1 cellular context compared by ENCODE assay signal in genomic region chr16:27549857-27550581, GRCh38.
TF ChIP-seq lines count a peak whose summit lies in the region.

GTF3C1 (minus strand) TSS chr16:27549913; CDS start chr16:27549890, 23 bp downstream.
KATNIP (plus strand) TSS chr16:27550144; CDS start chr16:27550171, 27 bp downstream.

TF ChIP-seq in GM12878, 131 proteins besides CTCF, POLR2A, EP300 and RAD21 (continued from another document and continues in another):
- TF ChIP-seq, protein P1, sequence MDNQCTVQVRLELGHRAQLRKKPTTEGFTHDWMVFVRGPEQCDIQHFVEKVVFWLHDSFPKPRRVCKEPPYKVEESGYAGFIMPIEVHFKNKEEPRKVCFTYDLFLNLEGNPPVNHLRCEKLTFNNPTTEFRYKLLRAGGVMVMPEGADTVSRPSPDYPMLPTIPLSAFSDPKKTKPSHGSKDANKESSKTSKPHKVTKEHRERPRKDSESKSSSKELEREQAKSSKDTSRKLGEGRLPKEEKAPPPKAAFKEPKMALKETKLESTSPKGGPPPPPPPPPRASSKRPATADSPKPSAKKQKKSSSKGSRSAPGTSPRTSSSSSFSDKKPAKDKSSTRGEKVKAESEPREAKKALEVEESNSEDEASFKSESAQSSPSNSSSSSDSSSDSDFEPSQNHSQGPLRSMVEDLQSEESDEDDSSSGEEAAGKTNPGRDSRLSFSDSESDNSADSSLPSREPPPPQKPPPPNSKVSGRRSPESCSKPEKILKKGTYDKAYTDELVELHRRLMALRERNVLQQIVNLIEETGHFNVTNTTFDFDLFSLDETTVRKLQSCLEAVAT (IDR thresholded peaks at IDR 0.05): no peak
- no peak for TF ChIP-seq PAX8 (IDR thresholded peaks at IDR 0.05)
- TF ChIP-seq MEF2B (IDR thresholded peaks at IDR 0.05; ENCODE audit: partially characterized antibody, poor library complexity, severe bottlenecking): peak; percentile 42
- no peak for TF ChIP-seq CEBPB (IDR thresholded peaks at IDR 0.05; ENCODE audit: borderline replicate concordance in 1 of 2, low read depth in 2 of 2, low read length in 2 of 2)
- TF ChIP-seq KDM1A (IDR thresholded peaks at IDR 0.05; ENCODE audit: borderline replicate concordance): no peak
- peak; percentile 61; the same call in 1 of the 2 replicates for TF ChIP-seq RFX5 (IDR thresholded peaks at IDR 0.05; ENCODE audit: low read depth, low read length)
- no peak for TF ChIP-seq ZNF384 (IDR thresholded peaks at IDR 0.05; ENCODE audit: borderline replicate concordance, low read depth, low read length)
- no peak for TF ChIP-seq HDAC2 (IDR thresholded peaks at IDR 0.05)
- TF ChIP-seq, protein P2, sequence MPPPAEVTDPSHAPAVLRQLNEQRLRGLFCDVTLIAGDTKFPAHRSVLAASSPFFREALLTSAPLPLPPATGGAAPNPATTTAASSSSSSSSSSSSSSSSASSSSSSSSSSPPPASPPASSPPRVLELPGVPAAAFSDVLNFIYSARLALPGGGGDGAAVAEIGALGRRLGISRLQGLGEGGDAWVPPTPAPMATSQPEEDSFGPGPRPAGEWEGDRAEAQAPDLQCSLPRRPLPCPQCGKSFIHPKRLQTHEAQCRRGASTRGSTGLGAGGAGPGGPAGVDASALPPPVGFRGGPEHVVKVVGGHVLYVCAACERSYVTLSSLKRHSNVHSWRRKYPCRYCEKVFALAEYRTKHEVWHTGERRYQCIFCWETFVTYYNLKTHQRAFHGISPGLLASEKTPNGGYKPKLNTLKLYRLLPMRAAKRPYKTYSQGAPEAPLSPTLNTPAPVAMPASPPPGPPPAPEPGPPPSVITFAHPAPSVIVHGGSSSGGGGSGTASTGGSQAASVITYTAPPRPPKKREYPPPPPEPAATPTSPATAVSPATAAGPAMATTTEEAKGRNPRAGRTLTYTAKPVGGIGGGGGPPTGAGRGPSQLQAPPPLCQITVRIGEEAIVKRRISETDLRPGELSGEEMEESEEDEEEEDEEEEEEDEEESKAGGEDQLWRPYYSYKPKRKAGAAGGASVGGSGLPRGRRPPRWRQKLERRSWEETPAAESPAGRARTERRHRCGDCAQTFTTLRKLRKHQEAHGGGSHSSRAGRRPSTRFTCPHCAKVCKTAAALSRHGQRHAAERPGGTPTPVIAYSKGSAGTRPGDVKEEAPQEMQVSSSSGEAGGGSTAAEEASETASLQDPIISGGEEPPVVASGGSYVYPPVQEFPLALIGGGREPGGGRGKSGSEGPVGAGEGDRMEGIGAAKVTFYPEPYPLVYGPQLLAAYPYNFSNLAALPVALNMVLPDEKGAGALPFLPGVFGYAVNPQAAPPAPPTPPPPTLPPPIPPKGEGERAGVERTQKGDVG (CRISPR knock-in tag; IDR thresholded peaks at IDR 0.05): no peak
- no peak for TF ChIP-seq TARDBP (IDR thresholded peaks at IDR 0.05; ENCODE audit: borderline replicate concordance)
- TF ChIP-seq, protein P3, sequence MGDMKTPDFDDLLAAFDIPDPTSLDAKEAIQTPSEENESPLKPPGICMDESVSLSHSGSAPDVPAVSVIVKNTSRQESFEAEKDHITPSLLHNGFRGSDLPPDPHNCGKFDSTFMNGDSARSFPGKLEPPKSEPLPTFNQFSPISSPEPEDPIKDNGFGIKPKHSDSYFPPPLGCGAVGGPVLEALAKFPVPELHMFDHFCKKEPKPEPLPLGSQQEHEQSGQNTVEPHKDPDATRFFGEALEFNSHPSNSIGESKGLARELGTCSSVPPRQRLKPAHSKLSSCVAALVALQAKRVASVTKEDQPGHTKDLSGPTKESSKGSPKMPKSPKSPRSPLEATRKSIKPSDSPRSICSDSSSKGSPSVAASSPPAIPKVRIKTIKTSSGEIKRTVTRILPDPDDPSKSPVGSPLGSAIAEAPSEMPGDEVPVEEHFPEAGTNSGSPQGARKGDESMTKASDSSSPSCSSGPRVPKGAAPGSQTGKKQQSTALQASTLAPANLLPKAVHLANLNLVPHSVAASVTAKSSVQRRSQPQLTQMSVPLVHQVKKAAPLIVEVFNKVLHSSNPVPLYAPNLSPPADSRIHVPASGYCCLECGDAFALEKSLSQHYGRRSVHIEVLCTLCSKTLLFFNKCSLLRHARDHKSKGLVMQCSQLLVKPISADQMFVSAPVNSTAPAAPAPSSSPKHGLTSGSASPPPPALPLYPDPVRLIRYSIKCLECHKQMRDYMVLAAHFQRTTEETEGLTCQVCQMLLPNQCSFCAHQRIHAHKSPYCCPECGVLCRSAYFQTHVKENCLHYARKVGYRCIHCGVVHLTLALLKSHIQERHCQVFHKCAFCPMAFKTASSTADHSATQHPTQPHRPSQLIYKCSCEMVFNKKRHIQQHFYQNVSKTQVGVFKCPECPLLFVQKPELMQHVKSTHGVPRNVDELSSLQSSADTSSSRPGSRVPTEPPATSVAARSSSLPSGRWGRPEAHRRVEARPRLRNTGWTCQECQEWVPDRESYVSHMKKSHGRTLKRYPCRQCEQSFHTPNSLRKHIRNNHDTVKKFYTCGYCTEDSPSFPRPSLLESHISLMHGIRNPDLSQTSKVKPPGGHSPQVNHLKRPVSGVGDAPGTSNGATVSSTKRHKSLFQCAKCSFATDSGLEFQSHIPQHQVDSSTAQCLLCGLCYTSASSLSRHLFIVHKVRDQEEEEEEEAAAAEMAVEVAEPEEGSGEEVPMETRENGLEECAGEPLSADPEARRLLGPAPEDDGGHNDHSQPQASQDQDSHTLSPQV (IDR thresholded peaks at IDR 0.05): no peak
- TF ChIP-seq ZNF622 (IDR thresholded peaks at IDR 0.05): no peak
- peak; percentile 89 for TF ChIP-seq GABPA (IDR thresholded peaks at IDR 0.05; ENCODE audit: low read depth)
- no peak for TF ChIP-seq WRNIP1 (IDR thresholded peaks at IDR 0.05; ENCODE audit: borderline replicate concordance, low read depth, low read length)
- no peak for TF ChIP-seq STAT3 (IDR thresholded peaks at IDR 0.05; ENCODE audit: low read depth, low read length)
- TF ChIP-seq, protein P4, sequence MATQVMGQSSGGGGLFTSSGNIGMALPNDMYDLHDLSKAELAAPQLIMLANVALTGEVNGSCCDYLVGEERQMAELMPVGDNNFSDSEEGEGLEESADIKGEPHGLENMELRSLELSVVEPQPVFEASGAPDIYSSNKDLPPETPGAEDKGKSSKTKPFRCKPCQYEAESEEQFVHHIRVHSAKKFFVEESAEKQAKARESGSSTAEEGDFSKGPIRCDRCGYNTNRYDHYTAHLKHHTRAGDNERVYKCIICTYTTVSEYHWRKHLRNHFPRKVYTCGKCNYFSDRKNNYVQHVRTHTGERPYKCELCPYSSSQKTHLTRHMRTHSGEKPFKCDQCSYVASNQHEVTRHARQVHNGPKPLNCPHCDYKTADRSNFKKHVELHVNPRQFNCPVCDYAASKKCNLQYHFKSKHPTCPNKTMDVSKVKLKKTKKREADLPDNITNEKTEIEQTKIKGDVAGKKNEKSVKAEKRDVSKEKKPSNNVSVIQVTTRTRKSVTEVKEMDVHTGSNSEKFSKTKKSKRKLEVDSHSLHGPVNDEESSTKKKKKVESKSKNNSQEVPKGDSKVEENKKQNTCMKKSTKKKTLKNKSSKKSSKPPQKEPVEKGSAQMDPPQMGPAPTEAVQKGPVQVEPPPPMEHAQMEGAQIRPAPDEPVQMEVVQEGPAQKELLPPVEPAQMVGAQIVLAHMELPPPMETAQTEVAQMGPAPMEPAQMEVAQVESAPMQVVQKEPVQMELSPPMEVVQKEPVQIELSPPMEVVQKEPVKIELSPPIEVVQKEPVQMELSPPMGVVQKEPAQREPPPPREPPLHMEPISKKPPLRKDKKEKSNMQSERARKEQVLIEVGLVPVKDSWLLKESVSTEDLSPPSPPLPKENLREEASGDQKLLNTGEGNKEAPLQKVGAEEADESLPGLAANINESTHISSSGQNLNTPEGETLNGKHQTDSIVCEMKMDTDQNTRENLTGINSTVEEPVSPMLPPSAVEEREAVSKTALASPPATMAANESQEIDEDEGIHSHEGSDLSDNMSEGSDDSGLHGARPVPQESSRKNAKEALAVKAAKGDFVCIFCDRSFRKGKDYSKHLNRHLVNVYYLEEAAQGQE (IDR thresholded peaks at IDR 0.05; ENCODE audit: low read depth, low read length): no peak
- TF ChIP-seq TCF12 (IDR thresholded peaks at IDR 0.05; ENCODE audit: low read depth, low read length): no peak
- TF ChIP-seq SMAD5 (IDR thresholded peaks at IDR 0.05; ENCODE audit: low read depth): no peak; the same call in 1 of the 2 replicates
- no peak for TF ChIP-seq JUNB (IDR thresholded peaks at IDR 0.05)
- TF ChIP-seq, protein P5, sequence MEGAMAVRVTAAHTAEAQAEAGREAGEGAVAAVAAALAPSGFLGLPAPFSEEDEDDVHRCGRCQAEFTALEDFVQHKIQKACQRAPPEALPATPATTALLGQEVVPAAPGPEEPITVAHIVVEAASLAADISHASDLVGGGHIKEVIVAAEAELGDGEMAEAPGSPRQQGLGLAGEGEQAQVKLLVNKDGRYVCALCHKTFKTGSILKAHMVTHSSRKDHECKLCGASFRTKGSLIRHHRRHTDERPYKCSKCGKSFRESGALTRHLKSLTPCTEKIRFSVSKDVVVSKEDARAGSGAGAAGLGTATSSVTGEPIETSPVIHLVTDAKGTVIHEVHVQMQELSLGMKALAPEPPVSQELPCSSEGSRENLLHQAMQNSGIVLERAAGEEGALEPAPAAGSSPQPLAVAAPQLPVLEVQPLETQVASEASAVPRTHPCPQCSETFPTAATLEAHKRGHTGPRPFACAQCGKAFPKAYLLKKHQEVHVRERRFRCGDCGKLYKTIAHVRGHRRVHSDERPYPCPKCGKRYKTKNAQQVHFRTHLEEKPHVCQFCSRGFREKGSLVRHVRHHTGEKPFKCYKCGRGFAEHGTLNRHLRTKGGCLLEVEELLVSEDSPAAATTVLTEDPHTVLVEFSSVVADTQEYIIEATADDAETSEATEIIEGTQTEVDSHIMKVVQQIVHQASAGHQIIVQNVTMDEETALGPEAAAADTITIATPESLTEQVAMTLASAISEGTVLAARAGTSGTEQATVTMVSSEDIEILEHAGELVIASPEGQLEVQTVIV (IDR thresholded peaks at IDR 0.05; ENCODE audit: borderline replicate concordance, partially characterized antibody): peak; percentile 64
- peak; percentile 99 for TF ChIP-seq NBN (IDR thresholded peaks at IDR 0.05)
- TF ChIP-seq, protein P6, sequence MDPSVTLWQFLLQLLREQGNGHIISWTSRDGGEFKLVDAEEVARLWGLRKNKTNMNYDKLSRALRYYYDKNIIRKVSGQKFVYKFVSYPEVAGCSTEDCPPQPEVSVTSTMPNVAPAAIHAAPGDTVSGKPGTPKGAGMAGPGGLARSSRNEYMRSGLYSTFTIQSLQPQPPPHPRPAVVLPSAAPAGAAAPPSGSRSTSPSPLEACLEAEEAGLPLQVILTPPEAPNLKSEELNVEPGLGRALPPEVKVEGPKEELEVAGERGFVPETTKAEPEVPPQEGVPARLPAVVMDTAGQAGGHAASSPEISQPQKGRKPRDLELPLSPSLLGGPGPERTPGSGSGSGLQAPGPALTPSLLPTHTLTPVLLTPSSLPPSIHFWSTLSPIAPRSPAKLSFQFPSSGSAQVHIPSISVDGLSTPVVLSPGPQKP (IDR thresholded peaks at IDR 0.05; ENCODE audit: low read depth, low read length): peak; percentile 90
- no peak for TF ChIP-seq SUZ12 (IDR thresholded peaks at IDR 0.05; ENCODE audit: unreplicated experiment)
- TF ChIP-seq NFXL1 (IDR thresholded peaks at IDR 0.05; ENCODE audit: borderline replicate concordance): no peak
- TF ChIP-seq TCF7 (IDR thresholded peaks at IDR 0.05; ENCODE audit: borderline replicate concordance): no peak
- TF ChIP-seq SIX5 (IDR thresholded peaks at IDR 0.05; ENCODE audit: low read depth, low read length, severe bottlenecking): no peak
- TF ChIP-seq CBX3 (IDR thresholded peaks at IDR 0.05; ENCODE audit: borderline replicate concordance, low read depth): no peak
- TF ChIP-seq NRF1 (conservative IDR thresholded peaks at IDR 0.05; ENCODE audit: low read depth, low read length): peak; percentile 97
- TF ChIP-seq SREBF1 (IDR thresholded peaks at IDR 0.05; ENCODE audit: low read length): no peak
- TF ChIP-seq BCL11A (IDR thresholded peaks at IDR 0.05; ENCODE audit: low read depth, low read length): no peak
- TF ChIP-seq NKRF (conservative IDR thresholded peaks at IDR 0.05): peak; percentile 93
- no peak for TF ChIP-seq FOXK2 (IDR thresholded peaks at IDR 0.05)
- TF ChIP-seq BRCA1 (IDR thresholded peaks at IDR 0.05; ENCODE audit: low read depth, low read length): peak; percentile 18; the same call in 1 of the 2 replicates
- TF ChIP-seq RAD51 (IDR thresholded peaks at IDR 0.05): no peak
- TF ChIP-seq RB1 (IDR thresholded peaks at IDR 0.05; ENCODE audit: borderline replicate concordance): peak; percentile 42; the same call in 1 of the 2 replicates
- peak; percentile 71 for TF ChIP-seq KLF5 (IDR thresholded peaks at IDR 0.05; ENCODE audit: partially characterized antibody)
- TF ChIP-seq POU2F2 (IDR thresholded peaks at IDR 0.05; ENCODE audit: borderline replicate concordance, low read depth, low read length): no peak; the same call in 2 of the 3 replicates
- no peak for TF ChIP-seq RELB (IDR thresholded peaks at IDR 0.05; ENCODE audit: low read depth)
- TF ChIP-seq MTA2 (IDR thresholded peaks at IDR 0.05; ENCODE audit: low read depth): no peak
- TF ChIP-seq SMAD1 (IDR thresholded peaks at IDR 0.05; ENCODE audit: low read depth, partially characterized antibody): no peak
- TF ChIP-seq BHLHE40 (IDR thresholded peaks at IDR 0.05; ENCODE audit: borderline replicate concordance in 1 of 2, low read depth in 2 of 2, low read length in 1 of 2): peak in 1 of 2 experiments; percentile 9; a peak in 1 of 4 replicates
- peak; percentile 73; the same call in 1 of the 2 replicates for TF ChIP-seq CHD2 (IDR thresholded peaks at IDR 0.05; ENCODE audit: borderline replicate concordance, low read depth, low read length)
- TF ChIP-seq ETV6 (conservative IDR thresholded peaks at IDR 0.05 in 1 of 2, IDR thresholded peaks at IDR 0.05 in 1 of 2; ENCODE audit: borderline replicate concordance in 1 of 2, low read depth in 1 of 2): no peak
